Comparison of ENCODE assay signal across 21 cellular contexts in the genomic region with DNA sequence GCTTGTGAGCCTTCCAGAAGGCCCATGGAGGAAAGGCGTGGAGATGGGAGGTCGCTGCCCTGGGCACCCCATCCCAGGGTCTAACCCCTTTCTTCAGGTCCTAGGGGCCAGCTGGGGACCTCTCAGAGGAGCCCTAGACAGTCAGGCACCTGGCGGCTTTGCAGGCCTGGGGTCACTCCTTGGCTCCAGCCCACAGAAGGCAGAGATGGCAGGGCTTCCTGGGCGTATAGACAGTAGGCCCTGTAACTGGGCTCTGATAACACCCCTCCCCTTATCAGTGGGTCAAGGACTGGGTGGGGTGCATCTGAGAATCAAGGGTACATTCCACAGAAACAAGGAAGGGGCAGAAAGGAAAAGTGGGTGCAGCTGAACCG. TPM values are rescaled to one million over a fixed set of nuclear protein-coding genes. Genes with fewer than 3 reads are reported as not detected.
DNase-seq lines count a peak whose midpoint lies in the region; ATAC-seq and TF ChIP-seq lines count a peak whose summit lies in the region.
"Had no signal": no experiment of that assay in that cellular context is flagged by ENCODE, and none has a peak within 500 bp of the region (broad histone marks: within the 10 kb centered on the region; RNA-seq: fewer than 3 reads in every experiment).

No MANE protein-coding gene starts in this region.

- no TSS peak for BruUV-seq in A673 (replicated peaks; lab: Mats Ljungman, UMichigan)

- no peak overlapping the region for H3K18ac ChIP-seq in mesenchymal stem cell (ENCODE audit: low read depth in 1 of 2, low read length in 2 of 2)

- POLR2A ChIA-PET in A673 (lab: Charles Lee; ENCODE audit: low non-redundant PET), result no interaction called here

- H3K36me3 Mint-ChIP-seq in activated CD8-positive, alpha-beta memory T cell treated with anti-CD3 and anti-CD28 coated beads, Interleukin-2, amount 10 ng/mL, durations not matched to agents 7 days and 5 days, result no peaks in the 10 kb centered on the region
- no peaks in the 10 kb centered on the region for H3K36me3 Mint-ChIP-seq in dendritic cell treated with granulocyte-macrophage colony-stimulating factor and Interleukin-4, amounts not matched to agents 40 ng/mL and 50 ng/mL, for 4 days (ENCODE audit: low read depth)
- no peaks in the 10 kb centered on the region for H3K36me3 Mint-ChIP-seq in stimulated activated memory B cell treated with anti-CD40 and anti-IgM and Interleukin-4, amounts not matched to agents 10 μg/mL and 1 μg/mL and 100 μg/mL, for 72 hours

- H3K4me3 ChIP-seq in sigmoid colon (no peak overlapping the region), mesenchymal stem cell (ENCODE audit: insufficient read depth in 1 of 2, low read depth in 1 of 2, low read length in 2 of 2) (no peak overlapping the region), A673 (ENCODE audit: low read depth, low read length, poor library complexity, severe bottlenecking) (no peak overlapping the region)
- H3K4me3 ChIP-seq: adrenal gland had no signal

- H3K27ac ChIP-seq in sigmoid colon, result no peak overlapping the region
- no peak overlapping the region for H3K27ac ChIP-seq in mesenchymal stem cell (ENCODE audit: low read length, poor library complexity, severe bottlenecking)
- H3K27ac ChIP-seq in A673 (ENCODE audit: low read depth, low read length, poor library complexity, severe bottlenecking), result no peak overlapping the region

- no peak overlapping the region for H3K4me2 ChIP-seq in mesenchymal stem cell (ENCODE audit: low read length, poor library complexity, severe bottlenecking)

- H3K9me3 Mint-ChIP-seq in activated CD8-positive, alpha-beta memory T cell treated with anti-CD3 and anti-CD28 coated beads, Interleukin-2, amount 10 ng/mL, durations not matched to agents 7 days and 5 days (ENCODE audit: low read depth), result no peaks in the 10 kb centered on the region
- H3K9me3 Mint-ChIP-seq in dendritic cell treated with granulocyte-macrophage colony-stimulating factor and Interleukin-4, amounts not matched to agents 40 ng/mL and 50 ng/mL, for 4 days, result no peaks in the 10 kb centered on the region
- H3K9me3 Mint-ChIP-seq in stimulated activated memory B cell treated with anti-CD40 and anti-IgM and Interleukin-4, amounts not matched to agents 10 μg/mL and 1 μg/mL and 100 μg/mL, for 72 hours, result no peaks in the 10 kb centered on the region

- no peak overlapping the region for H2BK5ac ChIP-seq in mesenchymal stem cell (ENCODE audit: low read depth, low read length, poor library complexity, severe bottlenecking)

- no peak overlapping the region for H2BK15ac ChIP-seq in mesenchymal stem cell (ENCODE audit: low read depth, poor library complexity, severe bottlenecking)

- 74 to 84% methylated on average over 5 of the region's 5 CpGs for whole genome bisulfite sequencing in sigmoid colon, 2 donors
- 84% methylated on average over 4 of the region's 5 CpGs for WGBS in mesenchymal stem cell

- no peak for DNase-seq in activated CD8-positive, alpha-beta memory T cell treated with anti-CD3 and anti-CD28 coated beads, Interleukin-2, amount 10 ng/mL, durations not matched to agents 7 days and 5 days
- no peak for DNase-seq in activated CD8-positive, alpha-beta memory T cell treated with anti-CD3 and anti-CD28 coated beads, Interleukin-2, amount 50 U/mL, for 48 hours
- DNase-seq in OCI-M1 (lab: John Stamatoyannopoulos, UW) (peak; percentile 34), sigmoid colon (no peak), mesenchymal stem cell (no peak), A673 (ENCODE audit: low spot score) (no peak)
- DNase-seq: ACHN; activated CD4-positive, alpha-beta T cell treated with anti-CD3 and anti-CD28 coated beads, Interleukin-2, amount 50 U/mL, for 1 hour; central memory CD4-positive, alpha-beta T cell; hypothalamus; KBM-7; NCI-H2171; NCI-H774; stimulated activated CD4-positive, alpha-beta T cell treated with anti-CD3 and anti-CD28 coated beads, Interleukin-12 subunit alpha, Interleukin-12 subunit beta, amount 100 ng/mL, for 4 hours; stimulated activated naive CD4-positive, alpha-beta T cell treated with Interleukin-2 at 50 U/mL for 16 hours had no signal

- no peaks in the 10 kb centered on the region for H3K27me3 Mint-ChIP-seq in activated CD8-positive, alpha-beta memory T cell treated with anti-CD3 and anti-CD28 coated beads, Interleukin-2, amount 10 ng/mL, durations not matched to agents 7 days and 5 days
- no peaks in the 10 kb centered on the region for H3K27me3 Mint-ChIP-seq in dendritic cell treated with granulocyte-macrophage colony-stimulating factor and Interleukin-4, amounts not matched to agents 40 ng/mL and 50 ng/mL, for 4 days
- no peaks in the 10 kb centered on the region for H3K27me3 Mint-ChIP-seq in stimulated activated memory B cell treated with anti-CD40 and anti-IgM and Interleukin-4, amounts not matched to agents 10 μg/mL and 1 μg/mL and 100 μg/mL, for 72 hours

- intact Hi-C loops in dendritic cell treated with granulocyte-macrophage colony-stimulating factor and Interleukin-4, amounts not matched to agents 40 ng/mL and 50 ng/mL, for 4 days (cut with micrococcal nuclease), result no loop called here
- intact Hi-C loops in sigmoid colon (cut with DNase I), result no loop called here
- intact Hi-C loops in A673 (cut with micrococcal nuclease; ENCODE audit: unreplicated experiment), result no loop called here

- H3K9ac ChIP-seq in mesenchymal stem cell (ENCODE audit: low read length), result no peak overlapping the region

- H3K4me1 Mint-ChIP-seq in activated CD8-positive, alpha-beta memory T cell treated with anti-CD3 and anti-CD28 coated beads, Interleukin-2, amount 10 ng/mL, durations not matched to agents 7 days and 5 days, result peaks cover 47% of the 10 kb centered on the region
- peaks cover 45% of the 10 kb centered on the region for H3K4me1 Mint-ChIP-seq in dendritic cell treated with granulocyte-macrophage colony-stimulating factor and Interleukin-4, amounts not matched to agents 40 ng/mL and 50 ng/mL, for 4 days (ENCODE audit: low read depth)
- H3K4me1 Mint-ChIP-seq in stimulated activated memory B cell treated with anti-CD40 and anti-IgM and Interleukin-4, amounts not matched to agents 10 μg/mL and 1 μg/mL and 100 μg/mL, for 72 hours, result peaks cover 52% of the 10 kb centered on the region

- no peaks in the 10 kb centered on the region for H3K4me1 ChIP-seq in sigmoid colon
- peaks cover 10% of the 10 kb centered on the region for H3K4me1 ChIP-seq in mesenchymal stem cell (ENCODE audit: control insufficient read depth, insufficient read depth, low read depth, low read length)
- H3K4me1 ChIP-seq in A673 (ENCODE audit: insufficient read depth, low read length, poor library complexity, severe bottlenecking), result no peaks in the 10 kb centered on the region

- CTCF ChIA-PET in activated CD8-positive, alpha-beta memory T cell treated with anti-CD3 and anti-CD28 coated beads, Interleukin-2, amount 10 ng/mL, durations not matched to agents 7 days and 5 days (lab: Charles Lee), result interaction anchor here (0.7 to 16.1 kb wide), 5 partner anchors 7 to 119 kb away, joined by 3 to 238 read pairs (median 3); no protein-coding TSS in a partner anchor
- CTCF ChIA-PET in A673 (lab: Charles Lee), result no interaction called here

- H4K8ac ChIP-seq in mesenchymal stem cell (ENCODE audit: low read length), result no peak overlapping the region

- H3K9me3 ChIP-seq in sigmoid colon (no peaks in the 10 kb centered on the region), mesenchymal stem cell (ENCODE audit: control insufficient read depth, low read length) (no peaks in the 10 kb centered on the region), A673 (ENCODE audit: low read depth, low read length, poor library complexity, severe bottlenecking) (no peaks in the 10 kb centered on the region)
- H3K9me3 ChIP-seq: adrenal gland had no signal

- H3K27me3 ChIP-seq in sigmoid colon (no peaks in the 10 kb centered on the region), mesenchymal stem cell (ENCODE audit: control insufficient read depth in 1 of 2, insufficient read depth in 1 of 2, low read length in 2 of 2) (no peaks in the 10 kb centered on the region), A673 (replicated peaks; ENCODE audit: insufficient read depth, low read depth, low read length, poor library complexity) (no peaks in the 10 kb centered on the region)
- H3K27me3 ChIP-seq: adrenal gland had no signal

- no peak for ATAC-seq in activated CD8-positive, alpha-beta memory T cell treated with anti-CD3 and anti-CD28 coated beads, Interleukin-2, amount 10 ng/mL, durations not matched to agents 7 days and 5 days
- no peak for ATAC-seq in stimulated activated memory B cell treated with anti-CD40 and anti-IgM and Interleukin-4, amounts not matched to agents 10 μg/mL and 1 μg/mL and 100 μg/mL, for 72 hours

- no peak overlapping the region for H2BK12ac ChIP-seq in mesenchymal stem cell (ENCODE audit: low read length in 2 of 2)

- H4K91ac ChIP-seq in mesenchymal stem cell (ENCODE audit: low read length), result no peak overlapping the region

- no peak overlapping the region for H2AK5ac ChIP-seq in mesenchymal stem cell (ENCODE audit: low read length, severe bottlenecking)

- no peak overlapping the region for H3K4me3 Mint-ChIP-seq in activated CD8-positive, alpha-beta memory T cell treated with anti-CD3 and anti-CD28 coated beads, Interleukin-2, amount 10 ng/mL, durations not matched to agents 7 days and 5 days
- no peak overlapping the region for H3K4me3 Mint-ChIP-seq in dendritic cell treated with granulocyte-macrophage colony-stimulating factor and Interleukin-4, amounts not matched to agents 40 ng/mL and 50 ng/mL, for 4 days
- H3K4me3 Mint-ChIP-seq in stimulated activated memory B cell treated with anti-CD40 and anti-IgM and Interleukin-4, amounts not matched to agents 10 μg/mL and 1 μg/mL and 100 μg/mL, for 72 hours, result no peak overlapping the region

- no peak overlapping the region for H3K23ac ChIP-seq in mesenchymal stem cell (ENCODE audit: low read length in 2 of 2)

- H3K4ac ChIP-seq in mesenchymal stem cell (ENCODE audit: low read depth in 1 of 2, low read length in 2 of 2), result no peak overlapping the region

- H3K14ac ChIP-seq in mesenchymal stem cell (ENCODE audit: low read length in 2 of 2), result no peak overlapping the region

- TF ChIP-seq POLR2A in sigmoid colon (IDR thresholded peaks at IDR 0.05), result no peak

- no peak for TF ChIP-seq EP300 in sigmoid colon (IDR thresholded peaks at IDR 0.05)

- H3K36me3 ChIP-seq in sigmoid colon, result no peaks in the 10 kb centered on the region
- H3K36me3 ChIP-seq in mesenchymal stem cell (ENCODE audit: control insufficient read depth in 1 of 2, insufficient read depth in 2 of 2, low read depth in 1 of 2, low read length in 2 of 2), result no peaks in the 10 kb centered on the region
- H3K36me3 ChIP-seq in A673 (ENCODE audit: insufficient read depth, low read length, poor library complexity, severe bottlenecking), result no peaks in the 10 kb centered on the region
- H3K36me3 ChIP-seq: adrenal gland had no signal

- H3K27ac Mint-ChIP-seq in activated CD8-positive, alpha-beta memory T cell treated with anti-CD3 and anti-CD28 coated beads, Interleukin-2, amount 10 ng/mL, durations not matched to agents 7 days and 5 days, result peak overlapping the region; percentile 65
- H3K27ac Mint-ChIP-seq in dendritic cell treated with granulocyte-macrophage colony-stimulating factor and Interleukin-4, amounts not matched to agents 40 ng/mL and 50 ng/mL, for 4 days, result peak overlapping the region; percentile 91
- peak overlapping the region; percentile 98 for H3K27ac Mint-ChIP-seq in stimulated activated memory B cell treated with anti-CD40 and anti-IgM and Interleukin-4, amounts not matched to agents 10 μg/mL and 1 μg/mL and 100 μg/mL, for 72 hours

- H2AFZ ChIP-seq in mesenchymal stem cell (ENCODE audit: low read depth, low read length), result no peak overlapping the region

- no peak overlapping the region for H2BK120ac ChIP-seq in mesenchymal stem cell (ENCODE audit: low read depth, low read length)

- no peak for TF ChIP-seq CTCF in sigmoid colon (IDR thresholded peaks at IDR 0.05)
- no peak for TF ChIP-seq CTCF in A673 (conservative IDR thresholded peaks at IDR 0.05; ENCODE audit: low read depth, low read length)

- no peaks in the 10 kb centered on the region for H3K79me1 ChIP-seq in mesenchymal stem cell (replicated peaks; ENCODE audit: low read length, poor library complexity, severe bottlenecking)

RNA-seq across cellular contexts. Expression of a gene that starts 16.7 kb away (rescaled TPM):
- not detected for total RNA-seq in activated CD8-positive, alpha-beta memory T cell treated with anti-CD3 and anti-CD28 coated beads, Interleukin-2, amount 10 ng/mL, durations not matched to agents 7 days and 5 days
- total RNA-seq in sigmoid colon (under 1 TPM in 1 of 4 donors, not detected in 3; 0.99 TPM), A673 (2021) (not detected in 2 replicates)
- under 1 TPM in 1 of 3 donors, not detected in 2; 0.38 TPM for polyA plus RNA-seq in sigmoid colon
- not detected for polyA plus RNA-seq in mesenchymal stem cell (2013, experiment 1 of 2)
- polyA plus RNA-seq in mesenchymal stem cell (2013, experiment 2 of 2), result not detected
- total RNA-seq: myocyte; T-helper 2 cell treated with Interferon-gamma antibody and Interleukin-4, amounts not matched to agents 100 ng/mL and 5 ng/mL, for 36 hours; urinary bladder had no signal
- polyA plus RNA-seq: urinary bladder had no signal

RNA-seq across cellular contexts. Expression of a gene that starts 21.8 kb away (rescaled TPM):
- not detected for total RNA-seq in activated CD8-positive, alpha-beta memory T cell treated with anti-CD3 and anti-CD28 coated beads, Interleukin-2, amount 10 ng/mL, durations not matched to agents 7 days and 5 days
- total RNA-seq in sigmoid colon (not detected), A673 (2021) (not detected in 2 replicates)
- polyA plus RNA-seq in sigmoid colon, result 10 to 100 TPM in 2 of 3 donors, 1 to 10 TPM in 1; 7.8 to 22.7 (median 11.1) TPM
- polyA plus RNA-seq in mesenchymal stem cell (2013, experiment 1 of 2), result not detected
- not detected for polyA plus RNA-seq in mesenchymal stem cell (2013, experiment 2 of 2)
- total RNA-seq: myocyte; T-helper 2 cell treated with Interferon-gamma antibody and Interleukin-4, amounts not matched to agents 100 ng/mL and 5 ng/mL, for 36 hours; urinary bladder had no signal
